1 cellular context compared by ENCODE assay signal in genomic region chr7:45501788-45502187, GRCh38.
TF ChIP-seq lines count a peak whose summit lies in the region.

No MANE protein-coding gene starts in this region.

TF ChIP-seq in GM23338, 12 proteins besides CTCF, POLR2A, EP300 and RAD21 (continued from another document):
- TF ChIP-seq, protein P1, sequence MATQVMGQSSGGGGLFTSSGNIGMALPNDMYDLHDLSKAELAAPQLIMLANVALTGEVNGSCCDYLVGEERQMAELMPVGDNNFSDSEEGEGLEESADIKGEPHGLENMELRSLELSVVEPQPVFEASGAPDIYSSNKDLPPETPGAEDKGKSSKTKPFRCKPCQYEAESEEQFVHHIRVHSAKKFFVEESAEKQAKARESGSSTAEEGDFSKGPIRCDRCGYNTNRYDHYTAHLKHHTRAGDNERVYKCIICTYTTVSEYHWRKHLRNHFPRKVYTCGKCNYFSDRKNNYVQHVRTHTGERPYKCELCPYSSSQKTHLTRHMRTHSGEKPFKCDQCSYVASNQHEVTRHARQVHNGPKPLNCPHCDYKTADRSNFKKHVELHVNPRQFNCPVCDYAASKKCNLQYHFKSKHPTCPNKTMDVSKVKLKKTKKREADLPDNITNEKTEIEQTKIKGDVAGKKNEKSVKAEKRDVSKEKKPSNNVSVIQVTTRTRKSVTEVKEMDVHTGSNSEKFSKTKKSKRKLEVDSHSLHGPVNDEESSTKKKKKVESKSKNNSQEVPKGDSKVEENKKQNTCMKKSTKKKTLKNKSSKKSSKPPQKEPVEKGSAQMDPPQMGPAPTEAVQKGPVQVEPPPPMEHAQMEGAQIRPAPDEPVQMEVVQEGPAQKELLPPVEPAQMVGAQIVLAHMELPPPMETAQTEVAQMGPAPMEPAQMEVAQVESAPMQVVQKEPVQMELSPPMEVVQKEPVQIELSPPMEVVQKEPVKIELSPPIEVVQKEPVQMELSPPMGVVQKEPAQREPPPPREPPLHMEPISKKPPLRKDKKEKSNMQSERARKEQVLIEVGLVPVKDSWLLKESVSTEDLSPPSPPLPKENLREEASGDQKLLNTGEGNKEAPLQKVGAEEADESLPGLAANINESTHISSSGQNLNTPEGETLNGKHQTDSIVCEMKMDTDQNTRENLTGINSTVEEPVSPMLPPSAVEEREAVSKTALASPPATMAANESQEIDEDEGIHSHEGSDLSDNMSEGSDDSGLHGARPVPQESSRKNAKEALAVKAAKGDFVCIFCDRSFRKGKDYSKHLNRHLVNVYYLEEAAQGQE (IDR thresholded peaks at IDR 0.05; ENCODE audit: unreplicated experiment), result no peak
- TF ChIP-seq EZH2 (IDR thresholded peaks at IDR 0.05; ENCODE audit: low read depth, unreplicated experiment), result no peak
- TF ChIP-seq, protein P2, sequence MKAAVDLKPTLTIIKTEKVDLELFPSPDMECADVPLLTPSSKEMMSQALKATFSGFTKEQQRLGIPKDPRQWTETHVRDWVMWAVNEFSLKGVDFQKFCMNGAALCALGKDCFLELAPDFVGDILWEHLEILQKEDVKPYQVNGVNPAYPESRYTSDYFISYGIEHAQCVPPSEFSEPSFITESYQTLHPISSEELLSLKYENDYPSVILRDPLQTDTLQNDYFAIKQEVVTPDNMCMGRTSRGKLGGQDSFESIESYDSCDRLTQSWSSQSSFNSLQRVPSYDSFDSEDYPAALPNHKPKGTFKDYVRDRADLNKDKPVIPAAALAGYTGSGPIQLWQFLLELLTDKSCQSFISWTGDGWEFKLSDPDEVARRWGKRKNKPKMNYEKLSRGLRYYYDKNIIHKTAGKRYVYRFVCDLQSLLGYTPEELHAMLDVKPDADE (IDR thresholded peaks at IDR 0.05), result no peak
- TF ChIP-seq ZNF114 (CRISPR knock-in tag; IDR thresholded peaks at IDR 0.05), result no peak
- no peak for TF ChIP-seq EZH2phosphoT487 (IDR thresholded peaks at IDR 0.05; ENCODE audit: unreplicated experiment)
- TF ChIP-seq CREB1 (CRISPR knock-in tag; IDR thresholded peaks at IDR 0.05; ENCODE audit: low read depth), result no peak
- TF ChIP-seq ZNF331 (CRISPR knock-in tag; IDR thresholded peaks at IDR 0.05; ENCODE audit: low read depth), result no peak
- no peak for TF ChIP-seq JUNB (IDR thresholded peaks at IDR 0.05; ENCODE audit: unreplicated experiment)
- TF ChIP-seq STAT1 (IDR thresholded peaks at IDR 0.05; ENCODE audit: unreplicated experiment), result no peak
- no peak for TF ChIP-seq NANOG (IDR thresholded peaks at IDR 0.05; ENCODE audit: borderline replicate concordance)
TF ChIP-seq in GM23338: peak in this region for 0.
